Comparison of ENCODE assay signal across 8 cellular contexts in the genomic region with DNA sequence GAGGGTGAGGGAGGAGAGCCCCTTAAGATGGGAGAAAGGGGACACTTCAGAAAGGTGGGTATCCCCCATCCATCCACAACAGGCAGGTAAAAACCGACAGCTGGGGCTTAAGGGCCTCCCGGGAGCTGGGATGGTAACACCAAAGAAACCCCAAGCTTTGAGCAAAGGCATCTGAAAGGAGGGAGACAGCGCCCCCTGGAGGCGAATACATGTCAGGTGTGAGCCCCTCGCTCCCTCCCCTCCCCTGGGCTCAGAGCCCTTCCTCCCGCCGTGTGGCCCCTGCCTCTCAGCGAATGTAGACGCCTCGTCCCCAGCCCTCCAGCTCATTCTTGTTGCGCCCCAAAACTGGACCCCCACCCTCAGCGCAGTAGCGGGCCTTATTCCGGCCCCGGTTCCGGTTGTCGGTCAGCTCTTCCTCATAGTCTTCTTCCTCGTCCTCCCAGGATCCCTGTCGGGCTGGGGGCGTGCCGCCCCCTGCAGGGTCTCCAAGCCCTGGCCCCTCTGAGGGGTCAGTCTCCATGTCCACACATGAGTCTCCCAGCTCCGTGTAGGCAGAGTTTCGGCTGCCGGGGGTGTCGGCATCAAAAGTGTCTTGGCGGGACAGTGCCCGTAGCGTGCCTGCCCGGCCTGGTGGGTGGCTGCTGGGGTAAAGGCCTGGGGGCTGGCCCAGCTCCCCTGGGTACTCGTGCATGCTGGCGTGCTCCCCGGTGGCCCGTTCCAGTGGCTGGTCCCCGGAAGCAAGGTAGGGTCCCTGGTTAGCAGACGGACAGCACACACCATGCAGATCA. TPM values are rescaled to one million over a fixed set of nuclear protein-coding genes. Genes with fewer than 3 reads are reported as not detected.
DNase-seq lines count a peak whose midpoint lies in the region; FAIRE-seq lines count a peak whose summit lies in the region.

No MANE protein-coding gene starts in this region.

- peaks cover 24% of the 10 kb centered on the region for H3K36me3 Mint-ChIP-seq in activated CD4-positive, alpha-beta memory T cell treated with anti-CD3 and anti-CD28 coated beads, Interleukin-2, amount 10 ng/mL, durations not matched to agents 7 days and 5 days (ENCODE audit: low read depth)

- peak; percentile 71 for FAIRE-seq in GM18507 (lab: Jason Lieb, UNC)

- H3K27me3 Mint-ChIP-seq in activated CD4-positive, alpha-beta memory T cell treated with anti-CD3 and anti-CD28 coated beads, Interleukin-2, amount 10 ng/mL, durations not matched to agents 7 days and 5 days: no peaks in the 10 kb centered on the region

- H3K4me3 Mint-ChIP-seq in activated CD4-positive, alpha-beta memory T cell treated with anti-CD3 and anti-CD28 coated beads, Interleukin-2, amount 10 ng/mL, durations not matched to agents 7 days and 5 days: no peak overlapping the region

- H3K27ac Mint-ChIP-seq in activated CD4-positive, alpha-beta memory T cell treated with anti-CD3 and anti-CD28 coated beads, Interleukin-2, amount 10 ng/mL, durations not matched to agents 7 days and 5 days: no peak overlapping the region

- POLR2A ChIA-PET in activated CD4-positive, alpha-beta memory T cell treated with anti-CD3 and anti-CD28 coated beads, Interleukin-2, amount 10 ng/mL, durations not matched to agents 7 days and 5 days (lab: Charles Lee): interaction anchor here (0.7 to 3.5 kb wide), 6 partner anchors 9 to 70 kb away, joined by 3 to 17 read pairs (median 8); a partner anchor contains a TSS

- no peaks in the 10 kb centered on the region for H3K9me3 Mint-ChIP-seq in activated CD4-positive, alpha-beta memory T cell treated with anti-CD3 and anti-CD28 coated beads, Interleukin-2, amount 10 ng/mL, durations not matched to agents 7 days and 5 days

- DNase-seq in A172 (ENCODE audit: low spot score): peak; percentile 45
- peak; percentile 69 for DNase-seq in GM18507 (ENCODE audit: extremely low spot score, insufficient read length, low read depth)
- DNase-seq in NCI-H526 (lab: John Stamatoyannopoulos, UW): peak; percentile 39 to 82
- peak; percentile 75 for DNase-seq in activated CD4-positive, alpha-beta memory T cell treated with anti-CD3 and anti-CD28 coated beads, Interleukin-2, amount 10 ng/mL, durations not matched to agents 7 days and 5 days
- peak; percentile 74 for DNase-seq in effector CD8-positive, alpha-beta T cell (lab: John Stamatoyannopoulos, UW)
- peak; percentile 67 for DNase-seq in midbrain (lab: John Stamatoyannopoulos, UW)
- DNase-seq in stimulated activated CD8-positive, alpha-beta memory T cell treated with anti-CD3 and anti-CD28 coated beads, Interleukin-7, amount 100 ng/mL, for 4 hours (ENCODE audit: low read depth in 2 of 2): peak; percentile 58 to 60
- DNase-seq in occipital lobe (lab: John Stamatoyannopoulos, UW): no peak

- H3K4me1 Mint-ChIP-seq in activated CD4-positive, alpha-beta memory T cell treated with anti-CD3 and anti-CD28 coated beads, Interleukin-2, amount 10 ng/mL, durations not matched to agents 7 days and 5 days: peaks cover 8% of the 10 kb centered on the region

- CTCF ChIA-PET in activated CD4-positive, alpha-beta memory T cell treated with anti-CD3 and anti-CD28 coated beads, Interleukin-2, amount 10 ng/mL, durations not matched to agents 7 days and 5 days (lab: Charles Lee): interaction anchor here (0.6 to 5.0 kb wide), 21 partner anchors 8 to 381 kb away, joined by 3 to 92 read pairs (median 4); a partner anchor contains a TSS

RNA-seq across cellular contexts. Expression of a gene that starts 9.1 kb away (rescaled TPM):
- total RNA-seq in A172 (2014; rRNA removed; shearing (Covaris generic)): not detected in 2 replicates
- under 1 TPM in 1 of 2 experiments, not detected in 1; 0.15 TPM for total RNA-seq in activated CD4-positive, alpha-beta memory T cell treated with anti-CD3 and anti-CD28 coated beads, Interleukin-2, amount 10 ng/mL, durations not matched to agents 7 days and 5 days
- total RNA-seq in occipital lobe: not detected

RNA-seq across cellular contexts. Expression of a gene that starts 22.4 kb away (rescaled TPM):
- total RNA-seq in A172 (2014; rRNA removed; shearing (Covaris generic)): 4.0 and 4.5 TPM in 2 replicates
- total RNA-seq in activated CD4-positive, alpha-beta memory T cell treated with anti-CD3 and anti-CD28 coated beads, Interleukin-2, amount 10 ng/mL, durations not matched to agents 7 days and 5 days: 10 to 100 TPM; 19.5 to 24.0 TPM
- total RNA-seq in occipital lobe: 20.6 TPM

RNA-seq across cellular contexts. Expression of a gene that starts 23.7 kb away (rescaled TPM):
- 0.64 and 2.1 TPM in 2 replicates for total RNA-seq in A172 (2014; rRNA removed; shearing (Covaris generic))
- total RNA-seq in activated CD4-positive, alpha-beta memory T cell treated with anti-CD3 and anti-CD28 coated beads, Interleukin-2, amount 10 ng/mL, durations not matched to agents 7 days and 5 days: 1 to 10 TPM; 7.2 to 7.3 TPM
- 9.4 TPM for total RNA-seq in occipital lobe

RNA-seq across cellular contexts. Expression of a gene that starts 25.0 kb away (rescaled TPM):
- 2,332 and 2,918 TPM in 2 replicates for total RNA-seq in A172 (2014; rRNA removed; shearing (Covaris generic))
- 1,000 to 10,000 TPM; 1,724 to 1,761 TPM for total RNA-seq in activated CD4-positive, alpha-beta memory T cell treated with anti-CD3 and anti-CD28 coated beads, Interleukin-2, amount 10 ng/mL, durations not matched to agents 7 days and 5 days
- total RNA-seq in occipital lobe: 958 TPM

RNA-seq across cellular contexts. Expression of a gene that starts 50.6 kb away (rescaled TPM):
- 0.12 TPM in 1 of 2 replicates, not detected in the other for total RNA-seq in A172 (2014; rRNA removed; shearing (Covaris generic))
- total RNA-seq in activated CD4-positive, alpha-beta memory T cell treated with anti-CD3 and anti-CD28 coated beads, Interleukin-2, amount 10 ng/mL, durations not matched to agents 7 days and 5 days: not detected
- total RNA-seq in occipital lobe: 0.31 TPM
